ENCODE assay signal across 14 cellular contexts in genomic region chr1:174740248-174740990, GRCh38.
DNase-seq lines count a peak whose midpoint lies in the region; ATAC-seq and TF ChIP-seq lines count a peak whose summit lies in the region.
"Had no signal": no experiment of that assay in that cellular context is flagged by ENCODE, and none has a peak within 500 bp of the region (broad histone marks: within the 10 kb centered on the region; RNA-seq: fewer than 3 reads in every experiment).

No MANE protein-coding gene starts in this region.

- DNase-seq in AML-193 (lab: John Stamatoyannopoulos, UW) (peak; percentile 41 to 46), LHCN-M2 (ENCODE audit: low read depth) (peak; percentile 14), adipocyte (ENCODE audit: low read depth) (peak; percentile 65), hepatic stellate cell (ENCODE audit: low spot score) (peak; percentile 4), sigmoid colon (no peak)
- DNase-seq in activated CD4-positive, alpha-beta T cell treated with anti-CD3 and anti-CD28 coated beads for 48 hours: no peak
- DNase-seq: activated CD8-positive, alpha-beta T cell treated with anti-CD3 and anti-CD28 coated beads, Interleukin-2, amount 10 ng/mL, durations not matched to agents 7 days and 5 days; erythroblast; NCI-H2081; stimulated activated CD4-positive, alpha-beta T cell treated with anti-CD3 and anti-CD28 coated beads, Interleukin-1b, Interleukin-23, amount 100 ng/mL, for 48 hours; T-helper 9 cell had no signal

- H3K4me3 ChIP-seq in adipocyte (ENCODE audit: low read length): no peak overlapping the region
- H3K4me3 ChIP-seq in sigmoid colon: no peak overlapping the region

- H3K9me3 ChIP-seq in adipocyte (ENCODE audit: control insufficient read depth, low read length): no peaks in the 10 kb centered on the region
- H3K9me3 ChIP-seq in sigmoid colon: no peaks in the 10 kb centered on the region

- ATAC-seq in HG03108 (IDR thresholded peaks at IDR 0.05; ENCODE audit: unreplicated experiment) (no peak), HG02938 (IDR thresholded peaks at IDR 0.05; ENCODE audit: unreplicated experiment) (no peak)
- ATAC-seq: activated CD8-positive, alpha-beta T cell treated with anti-CD3 and anti-CD28 coated beads, Interleukin-2, amount 10 ng/mL, durations not matched to agents 7 days and 5 days; stimulated activated memory B cell treated with anti-CD40 and anti-IgM and Interleukin-4, amounts not matched to agents 10 μg/mL and 1 μg/mL and 100 μg/mL, for 72 hours had no signal

- H3K4me1 ChIP-seq in adipocyte (ENCODE audit: control insufficient read depth, insufficient read depth, low read length) (peaks cover 16% of the 10 kb centered on the region), sigmoid colon (no peaks in the 10 kb centered on the region)

- H3K36me3 ChIP-seq in adipocyte (ENCODE audit: control insufficient read depth, insufficient read depth, low read length, severe bottlenecking): no peaks in the 10 kb centered on the region
- H3K36me3 ChIP-seq in sigmoid colon: no peaks in the 10 kb centered on the region

- H3K27me3 ChIP-seq in adipocyte (replicated peaks; ENCODE audit: control insufficient read depth, insufficient read depth, low read length) (no peaks in the 10 kb centered on the region), sigmoid colon (no peaks in the 10 kb centered on the region)

- intact Hi-C loops in sigmoid colon (cut with DNase I): no loop called here

- no peak for TF ChIP-seq EP300 in sigmoid colon (IDR thresholded peaks at IDR 0.05)

- no peak overlapping the region for H3K9ac ChIP-seq in adipocyte (ENCODE audit: low read length)

- no peak for TF ChIP-seq CTCF in sigmoid colon (IDR thresholded peaks at IDR 0.05)

- H3K27ac ChIP-seq in sigmoid colon: no peak overlapping the region

- TF ChIP-seq POLR2A in sigmoid colon (IDR thresholded peaks at IDR 0.05): no peak

- 45 to 53% methylated on average over 2 of the region's 2 CpGs for WGBS in sigmoid colon, 2 donors

Comparison
In these comparisons a context has a peak if more than half of its experiments do, and no peak if none do; other contexts are left out.
1. DNase-seq: peak in AML-193 (2 of 2), LHCN-M2 (single experiment), adipocyte (single experiment) and hepatic stellate cell (single experiment); none in sigmoid colon (single experiment) and activated CD4-positive, alpha-beta T cell treated with anti-CD3 and anti-CD28 coated beads for 48 hours (single experiment).